Comparison of ENCODE assay signal across 36 cellular contexts in genomic region chr4:158941321-158941720, GRCh38.
"Had no signal": no experiment of that assay in that cellular context is flagged by ENCODE, and none has a peak within 500 bp of the region (broad histone marks: within the 10 kb centered on the region; RNA-seq: fewer than 3 reads in every experiment).

No MANE protein-coding gene starts in this region.

- H3K4me1 ChIP-seq: adrenal gland, ascending aorta had no signal

- H3K4me1 Mint-ChIP-seq: activated B cell treated with CpG ODN at 0.5 μM for 24 hours; activated CD4-positive, alpha-beta T cell treated with anti-CD3 and anti-CD28 coated beads, Interleukin-2, amount 10 ng/mL, durations not matched to agents 24 days and 14 days; activated naive CD8-positive, alpha-beta T cell treated with anti-CD3 and anti-CD28 coated beads for 36 hours; activated T-helper 17 cell treated with anti-CD3 and anti-CD28 coated beads, Interleukin-2, amount 50 U/mL, for 72 hours; central memory CD8-positive, alpha-beta T cell had no signal

- H3K27me3 Mint-ChIP-seq: activated T-helper 17 cell treated with anti-CD3 and anti-CD28 coated beads, Interleukin-2, amount 50 U/mL, for 72 hours had no signal

- H3K4me3 ChIP-seq: adrenal gland, ascending aorta, cardiac muscle cell had no signal

- ATAC-seq: activated CD8-positive, alpha-beta T cell treated with anti-CD3 and anti-CD28 coated beads for 36 hours; activated naive CD4-positive, alpha-beta T cell treated with anti-CD3 and anti-CD28 coated beads, Interleukin-2, amount 50 U/mL, for 72 hours; activated T-cell treated with anti-CD3 and anti-CD28 coated beads, Interleukin-2, amount 50 U/mL, for 4 hours; activated T-cell treated with anti-CD3 and anti-CD28 coated beads, Interleukin-2, amount 50 U/mL, for 72 hours; activated T-helper 17 cell treated with anti-CD3 and anti-CD28 coated beads, Interleukin-2, amount 50 U/mL, for 72 hours had no signal

- H3K27me3 ChIP-seq: adrenal gland, ascending aorta, cardiac muscle cell had no signal

- H3K27ac Mint-ChIP-seq: activated B cell treated with CpG ODN at 0.5 μM for 24 hours; activated CD4-positive, alpha-beta memory T cell treated with anti-CD3 and anti-CD28 coated beads for 36 hours; activated CD4-positive, alpha-beta T cell treated with anti-CD3 and anti-CD28 coated beads, Interleukin-2, amount 10 ng/mL, durations not matched to agents 24 days and 14 days; activated CD8-positive, alpha-beta T cell treated with anti-CD3 and anti-CD28 coated beads for 36 hours; activated naive CD4-positive, alpha-beta T cell treated with anti-CD3 and anti-CD28 coated beads for 36 hours; activated naive CD4-positive, alpha-beta T cell treated with anti-CD3 and anti-CD28 coated beads, Interleukin-2, amount 50 U/mL, for 72 hours; activated naive CD8-positive, alpha-beta T cell treated with anti-CD3 and anti-CD28 coated beads for 36 hours; activated T-cell treated with anti-CD3 and anti-CD28 coated beads, Interleukin-2, amount 50 U/mL, for 72 hours; activated T-helper 1 cell treated with anti-CD3 and anti-CD28 coated beads, Interleukin-12 subunit alpha, Interleukin-12 subunit beta, Interleukin-2, Interleukin-4 antibody, amounts not matched to agents 30 ng/mL and 10 ng/mL and 1 ng/mL, durations not matched to agents 14 hours and 24 hours and 36 hours; activated T-helper 17 cell treated with anti-CD3 and anti-CD28 coated beads, Interleukin-2, amount 50 U/mL, for 72 hours; brain; T-helper 1 cell treated with Interleukin-12 subunit alpha and Interleukin-12 subunit beta and Interleukin-4 antibody, amounts not matched to agents 30 μg/mL and 1 μg/mL, for 36 hours; T-helper 2 cell treated with Interferon-gamma antibody and Interleukin-4, amounts not matched to agents 5 μg/mL and 100 μg/mL, for 36 hours had no signal

- H3K36me3 Mint-ChIP-seq: activated CD4-positive, alpha-beta memory T cell treated with anti-CD3 and anti-CD28 coated beads for 36 hours; activated naive CD4-positive, alpha-beta T cell treated with anti-CD3 and anti-CD28 coated beads, Interleukin-2, amount 50 U/mL, for 72 hours; activated naive CD8-positive, alpha-beta T cell treated with anti-CD3 and anti-CD28 coated beads for 36 hours; brain had no signal

- H3K9me3 ChIP-seq: adrenal gland, ascending aorta had no signal

- H3K36me3 ChIP-seq: adrenal gland, ascending aorta, cardiac muscle cell had no signal

- H3K9me3 Mint-ChIP-seq: activated B cell treated with CpG ODN at 0.5 μM for 24 hours; activated CD4-positive, alpha-beta memory T cell treated with anti-CD3 and anti-CD28 coated beads for 36 hours; activated CD4-positive, alpha-beta T cell treated with anti-CD3 and anti-CD28 coated beads, Interleukin-2, amount 10 ng/mL, durations not matched to agents 24 days and 14 days; activated CD8-positive, alpha-beta T cell treated with anti-CD3 and anti-CD28 coated beads for 36 hours; activated naive CD4-positive, alpha-beta T cell treated with anti-CD3 and anti-CD28 coated beads for 36 hours; activated naive CD4-positive, alpha-beta T cell treated with anti-CD3 and anti-CD28 coated beads, Interleukin-2, amount 50 U/mL, for 72 hours; activated naive CD8-positive, alpha-beta T cell treated with anti-CD3 and anti-CD28 coated beads for 36 hours; activated T-cell treated with anti-CD3 and anti-CD28 coated beads, Interleukin-2, amount 50 U/mL, for 4 hours; activated T-cell treated with anti-CD3 and anti-CD28 coated beads, Interleukin-2, amount 50 U/mL, for 72 hours; activated T-helper 1 cell treated with anti-CD3 and anti-CD28 coated beads, Interleukin-12 subunit alpha, Interleukin-12 subunit beta, Interleukin-2, Interleukin-4 antibody, amounts not matched to agents 30 ng/mL and 10 ng/mL and 1 ng/mL, durations not matched to agents 14 hours and 24 hours and 36 hours; activated T-helper 17 cell treated with anti-CD3 and anti-CD28 coated beads, Interleukin-2, amount 50 U/mL, for 72 hours; brain; central memory CD8-positive, alpha-beta T cell; T-helper 1 cell treated with Interleukin-12 subunit alpha and Interleukin-12 subunit beta and Interleukin-4 antibody, amounts not matched to agents 30 μg/mL and 1 μg/mL, for 36 hours; T-helper 2 cell treated with Interferon-gamma antibody and Interleukin-4, amounts not matched to agents 5 μg/mL and 100 μg/mL, for 36 hours had no signal

- H3K27ac ChIP-seq: adrenal gland, ascending aorta, cardiac muscle cell, VCaP had no signal

- H3K4me3 Mint-ChIP-seq: activated B cell treated with CpG ODN at 0.5 μM for 24 hours; activated CD4-positive, alpha-beta memory T cell treated with anti-CD3 and anti-CD28 coated beads for 36 hours; activated CD4-positive, alpha-beta T cell treated with anti-CD3 and anti-CD28 coated beads, Interleukin-2, amount 10 ng/mL, durations not matched to agents 24 days and 14 days; activated CD8-positive, alpha-beta T cell treated with anti-CD3 and anti-CD28 coated beads for 36 hours; activated naive CD4-positive, alpha-beta T cell treated with anti-CD3 and anti-CD28 coated beads for 36 hours; activated naive CD8-positive, alpha-beta T cell treated with anti-CD3 and anti-CD28 coated beads for 36 hours; activated T-cell treated with anti-CD3 and anti-CD28 coated beads, Interleukin-2, amount 50 U/mL, for 4 hours; activated T-cell treated with anti-CD3 and anti-CD28 coated beads, Interleukin-2, amount 50 U/mL, for 72 hours; activated T-helper 1 cell treated with anti-CD3 and anti-CD28 coated beads, Interleukin-12 subunit alpha, Interleukin-12 subunit beta, Interleukin-2, Interleukin-4 antibody, amounts not matched to agents 30 ng/mL and 10 ng/mL and 1 ng/mL, durations not matched to agents 14 hours and 24 hours and 36 hours; activated T-helper 17 cell treated with anti-CD3 and anti-CD28 coated beads, Interleukin-2, amount 50 U/mL, for 72 hours; brain; central memory CD8-positive, alpha-beta T cell; T-helper 1 cell treated with Interleukin-12 subunit alpha and Interleukin-12 subunit beta and Interleukin-4 antibody, amounts not matched to agents 30 μg/mL and 1 μg/mL, for 36 hours; T-helper 2 cell treated with Interferon-gamma antibody and Interleukin-4, amounts not matched to agents 5 μg/mL and 100 μg/mL, for 36 hours had no signal

- DNase-seq: activated B cell treated with CpG ODN at 0.5 μM for 24 hours; activated CD4-positive, alpha-beta memory T cell treated with anti-CD3 and anti-CD28 coated beads for 36 hours; activated CD4-positive, alpha-beta T cell treated with anti-CD3 and anti-CD28 coated beads for 4 hours; activated CD4-positive, alpha-beta T cell treated with anti-CD3 and anti-CD28 coated beads, Interleukin-2, amount 10 ng/mL, durations not matched to agents 24 days and 14 days; activated CD4-positive, alpha-beta T cell treated with anti-CD3 and anti-CD28 coated beads, Interleukin-2, amount 50 U/mL, for 1 hour; activated CD4-positive, alpha-beta T cell treated with anti-CD3 and anti-CD28 coated beads, Interleukin-2, amount 50 U/mL, for 4 hours; activated CD4-positive, CD25-positive, alpha-beta regulatory T cell treated with anti-CD3 and anti-CD28 coated beads, Interleukin-2, amount 50 U/mL, for 72 hours; activated CD8-positive, alpha-beta memory T cell treated with anti-CD3 and anti-CD28 coated beads, Interleukin-2, amount 50 U/mL, for 4 hours; activated CD8-positive, alpha-beta T cell treated with anti-CD3 and anti-CD28 coated beads for 36 hours; activated effector memory CD4-positive, alpha-beta T cell treated with anti-CD3 and anti-CD28 coated beads, Interleukin-2, amount 50 U/mL, for 16 hours; activated gamma-delta T cell treated with Interleukin-2 at 50 U/mL for 16 hours; activated naive CD4-positive, alpha-beta T cell; activated naive CD4-positive, alpha-beta T cell treated with anti-CD3 and anti-CD28 coated beads for 36 hours; activated naive CD4-positive, alpha-beta T cell treated with anti-CD3 and anti-CD28 coated beads, Interleukin-2, amount 50 U/mL, for 16 hours; activated naive CD8-positive, alpha-beta T cell treated with anti-CD3 and anti-CD28 coated beads for 36 hours; activated T-cell treated with anti-CD3 and anti-CD28 coated beads for 4 hours; activated T-cell treated with anti-CD3 and anti-CD28 coated beads, Interleukin-2, amount 50 U/mL, for 1 hour; activated T-cell treated with anti-CD3 and anti-CD28 coated beads, Interleukin-2, amount 50 U/mL, for 4 hours; activated T-cell treated with anti-CD3 and anti-CD28 coated beads, Interleukin-2, amount 50 U/mL, for 72 hours; adrenal gland; amniotic stem cell; caudate nucleus; cerebellar nuclear complex; T-helper 1 cell; T-helper 2 cell; T-helper 9 cell had no signal
